1 cellular context compared by ENCODE assay signal in genomic region chr1:93692983-93693591, GRCh38.
TF ChIP-seq lines count a peak whose summit lies in the region.

No MANE protein-coding gene starts in this region.

TF ChIP-seq in GM12878, 131 proteins besides CTCF, POLR2A, EP300 and RAD21 (continued from another document):
- TF ChIP-seq SKIL (IDR thresholded peaks at IDR 0.05; ENCODE audit: low read depth, poor library complexity, severe bottlenecking) = peak; percentile 67
